8 cellular contexts compared by ENCODE assay signal in genomic region chr19:48398329-48399235, GRCh38. TPM values are rescaled to one million over a fixed set of nuclear protein-coding genes. Genes with fewer than 3 reads are reported as not detected.
DNase-seq lines count a peak whose midpoint lies in the region; ATAC-seq and TF ChIP-seq lines count a peak whose summit lies in the region.

No MANE protein-coding gene starts in this region.

- H3K27me3 ChIP-seq in HUES64 (ENCODE audit: insufficient read depth, low read length) (peaks cover 47% of the 10 kb centered on the region), psoas muscle (ENCODE audit: insufficient read depth in 3 of 3, low read length in 2 of 3) (peaks cover 0 to 43% (median 36%) of the 10 kb centered on the region in 3 donors), aorta (ENCODE audit: control insufficient read depth in 1 of 2, insufficient read depth in 2 of 2, low read length in 1 of 2) (no peaks in the 10 kb centered on the region)

- H3K4me3 ChIP-seq in HUES64 (ENCODE audit: low read length) (peak overlapping the region; percentile 65), psoas muscle (peak overlapping the region; percentile 52), aorta (ENCODE audit: low read length in 2 of 2) (no peak overlapping the region)

- H3K4me3 Mint-ChIP-seq in glutamatergic neuron (ENCODE audit: unreplicated experiment) = peak overlapping the region; percentile 78

- no peak overlapping the region for H3K27ac ChIP-seq in HUES64 (ENCODE audit: low read depth, low read length)
- H3K27ac ChIP-seq in psoas muscle = no peak overlapping the region
- H3K27ac ChIP-seq in aorta (ENCODE audit: low read depth in 1 of 2, low read length in 2 of 2) = no peak overlapping the region

- H3K9ac ChIP-seq in HUES64 (ENCODE audit: low read depth, low read length) = peak overlapping the region; percentile 68

- H3K9me3 ChIP-seq in HUES64 (ENCODE audit: insufficient read depth, low read depth, low read length) (no peaks in the 10 kb centered on the region), psoas muscle (no peaks in the 10 kb centered on the region), aorta (ENCODE audit: control insufficient read depth, low read length) (no peaks in the 10 kb centered on the region)

- H3K36me3 ChIP-seq in HUES64 (ENCODE audit: insufficient read depth, low read length) = no peaks in the 10 kb centered on the region
- H3K36me3 ChIP-seq in psoas muscle (ENCODE audit: insufficient read depth in 1 of 2, low read depth in 1 of 2) = no peaks in the 10 kb centered on the region
- no peaks in the 10 kb centered on the region for H3K36me3 ChIP-seq in aorta (ENCODE audit: control insufficient read depth in 1 of 2, insufficient read depth in 2 of 2, low read length in 1 of 2)

- no peaks in the 10 kb centered on the region for H3K36me3 Mint-ChIP-seq in glutamatergic neuron (ENCODE audit: unreplicated experiment)

- peak; percentile 83 for DNase-seq in NCI-H345 (lab: John Stamatoyannopoulos, UW)
- DNase-seq in NCI-H345 treated with DMSO at 0.1 percent for 48 hours (lab: John Stamatoyannopoulos, UW; ENCODE audit: unreplicated experiment) = no peak
- DNase-seq in SHP77 treated with DMSO at 0.1 percent for 48 hours (lab: John Stamatoyannopoulos, UW) = peak; percentile 82
- DNase-seq in activated gamma-delta T cell treated with anti-CD3 and anti-CD28 coated beads, Interleukin-2, amount 50 U/mL, for 16 hours (ENCODE audit: low read depth) = peak; percentile 75
- DNase-seq in glutamatergic neuron = peak; percentile 89
- DNase-seq in psoas muscle = peak; percentile 83 to 85
- peak; percentile 89 to 92 for DNase-seq in aorta

- peaks cover 26% of the 10 kb centered on the region for H3K4me1 Mint-ChIP-seq in glutamatergic neuron (ENCODE audit: low read depth, unreplicated experiment)

- H3K9me3 Mint-ChIP-seq in glutamatergic neuron (ENCODE audit: unreplicated experiment) = peaks cover 17% of the 10 kb centered on the region

- peak; percentile 47 to 71 (median 64) for ATAC-seq in psoas muscle
- peak; percentile 74 for ATAC-seq in aorta (ENCODE audit: low FRiP score)

- peaks cover 21% of the 10 kb centered on the region for H3K27me3 Mint-ChIP-seq in glutamatergic neuron (ENCODE audit: unreplicated experiment)

- H3K4me1 ChIP-seq in HUES64 (ENCODE audit: insufficient read depth, low read length) (peaks cover 20% of the 10 kb centered on the region), psoas muscle (no peaks in the 10 kb centered on the region), aorta (ENCODE audit: control insufficient read depth in 1 of 2, insufficient read depth in 2 of 2, low read length in 2 of 2) (no peaks in the 10 kb centered on the region)

- TF ChIP-seq CTCF in glutamatergic neuron (IDR thresholded peaks at IDR 0.05; ENCODE audit: partially characterized antibody, unreplicated experiment) (no peak), psoas muscle (IDR thresholded peaks at IDR 0.05) (no peak)

- H3K27ac Mint-ChIP-seq in glutamatergic neuron (ENCODE audit: unreplicated experiment) = peak overlapping the region; percentile 62

- intact Hi-C loops in psoas muscle (cut with DNase I) = no loop called here
- intact Hi-C loops in aorta (cut with DNase I) = no loop called here

- WGBS in HUES64 = 4% methylated on average over 109 of the region's 109 CpGs
- WGBS in psoas muscle, 3 donors = 6 to 9% (median 8%) methylated on average over 54 to 109 of the region's 109 CpGs
- 6 to 7% methylated on average over 94 to 109 of the region's 109 CpGs for WGBS in aorta, 2 donors

RNA-seq across cellular contexts. Expression of gene GRIN2D, which starts 5.1 kb away (rescaled TPM):
- polyA plus RNA-seq in HUES64 (2013, experiment 1 of 2) = 1.4 TPM
- polyA plus RNA-seq in HUES64 (2013, experiment 2 of 2) = 3.4 TPM
- 21.7 TPM for total RNA-seq in glutamatergic neuron (ENCODE audit: unreplicated experiment)
- under 1 TPM; 0.04 to 0.21 (median 0.06) TPM for total RNA-seq in psoas muscle
- under 1 TPM; 0.03 to 0.07 (median 0.04) TPM for polyA plus RNA-seq in psoas muscle
- total RNA-seq in aorta = 1 to 10 TPM in 1 of 2 donors, under 1 TPM in 1; 0.91 to 4.0 TPM
- under 1 TPM in 1 of 2 donors, not detected in 1; 0.03 TPM for polyA plus RNA-seq in aorta

RNA-seq across cellular contexts. Expression of gene KDELR1, which starts 7.2 kb away (rescaled TPM):
- 141 TPM for polyA plus RNA-seq in HUES64 (2013, experiment 1 of 2)
- polyA plus RNA-seq in HUES64 (2013, experiment 2 of 2) = 167 TPM
- total RNA-seq in glutamatergic neuron (ENCODE audit: unreplicated experiment) (213 TPM), psoas muscle (10 to 100 TPM; 56.5 to 71.0 (median 62.9) TPM), aorta (100 to 1,000 TPM in 1 of 2 donors, 10 to 100 TPM in 1; 94.0 to 128 TPM)
- polyA plus RNA-seq in psoas muscle (10 to 100 TPM; 37.0 to 48.7 (median 40.0) TPM), aorta (100 to 1,000 TPM in 1 of 2 donors, 10 to 100 TPM in 1; 60.7 to 122 TPM)

RNA-seq across cellular contexts. Expression of gene SYNGR4, which starts 34.4 kb away (rescaled TPM):
- polyA plus RNA-seq in HUES64 (2013, experiment 1 of 2) = 0.30 TPM
- polyA plus RNA-seq in HUES64 (2013, experiment 2 of 2) = not detected
- total RNA-seq in glutamatergic neuron (ENCODE audit: unreplicated experiment) (not detected), psoas muscle (not detected), aorta (not detected)
- polyA plus RNA-seq in psoas muscle (under 1 TPM in 1 of 3 donors, not detected in 2; 0.04 TPM), aorta (not detected)

RNA-seq across cellular contexts. Expression of gene TMEM143, which starts 34.8 kb away (rescaled TPM):
- 7.1 TPM for polyA plus RNA-seq in HUES64 (2013, experiment 1 of 2)
- 8.2 TPM for polyA plus RNA-seq in HUES64 (2013, experiment 2 of 2)
- 11.9 TPM for total RNA-seq in glutamatergic neuron (ENCODE audit: unreplicated experiment)
- total RNA-seq in psoas muscle = 10 to 100 TPM; 52.0 to 65.1 (median 57.7) TPM
- polyA plus RNA-seq in psoas muscle = 10 to 100 TPM; 17.1 to 41.9 (median 41.5) TPM
- total RNA-seq in aorta = 1 to 10 TPM; 4.9 to 9.2 TPM
- 1 to 10 TPM; 6.4 to 6.6 TPM for polyA plus RNA-seq in aorta

RNA-seq across cellular contexts. Expression of gene GRWD1, which starts 47.2 kb away (rescaled TPM):
- polyA plus RNA-seq in HUES64 (2013, experiment 1 of 2) = 31.0 TPM
- 25.9 TPM for polyA plus RNA-seq in HUES64 (2013, experiment 2 of 2)
- 25.0 TPM for total RNA-seq in glutamatergic neuron (ENCODE audit: unreplicated experiment)
- total RNA-seq in psoas muscle = 10 to 100 TPM; 24.6 to 46.0 (median 40.3) TPM
- polyA plus RNA-seq in psoas muscle = 10 to 100 TPM; 24.2 to 53.7 (median 42.0) TPM
- total RNA-seq in aorta = 10 to 100 TPM; 21.4 to 25.8 TPM
- polyA plus RNA-seq in aorta = 1 to 10 TPM; 7.0 to 9.0 TPM

Comparison
In these comparisons a context has a peak if more than half of its experiments do, and no peak if none do; other contexts are left out.
1. H3K4me3 ChIP-seq: peak in HUES64 (single experiment) and psoas muscle (single experiment); none in aorta (0 of 2).